In genomic region chr14:104976198-104977007, GRCh38 we compare ENCODE assay signal across 1 cellular context.
TF ChIP-seq lines count a peak whose summit lies in the region.

No MANE protein-coding gene starts in this region.

TF ChIP-seq in HepG2, 621 proteins besides CTCF, POLR2A, EP300 and RAD21 (continued from another document and continues in another):
- no peak for TF ChIP-seq ZNF773 (CRISPR knock-in tag; IDR thresholded peaks at IDR 0.05; ENCODE audit: borderline replicate concordance)
- TF ChIP-seq MAZ (IDR thresholded peaks at IDR 0.05; ENCODE audit: borderline replicate concordance, low read depth, low read length) = no peak
- TF ChIP-seq MAZ (CRISPR knock-in tag; IDR thresholded peaks at IDR 0.05; ENCODE audit: low read depth) = no peak
- TF ChIP-seq SRY (CRISPR knock-in tag; IDR thresholded peaks at IDR 0.05) = no peak; the same call in 1 of the 2 replicates
- no peak for TF ChIP-seq CCAR2 (optimal IDR thresholded peaks at IDR 0.05; ENCODE audit: low read depth, low read length)
- TF ChIP-seq ZNF441 (CRISPR knock-in tag; IDR thresholded peaks at IDR 0.05; ENCODE audit: borderline replicate concordance) = no peak
- TF ChIP-seq GABPB1 (CRISPR knock-in tag; IDR thresholded peaks at IDR 0.05) = peak; percentile 47; the same call in 1 of the 2 replicates
- no peak for TF ChIP-seq DNMT1 (CRISPR knock-in tag; IDR thresholded peaks at IDR 0.05)
- no peak for TF ChIP-seq ZFP90 (CRISPR knock-in tag; IDR thresholded peaks at IDR 0.05; ENCODE audit: borderline replicate concordance)
- no peak for TF ChIP-seq RFX5 (IDR thresholded peaks at IDR 0.05; ENCODE audit: low read depth, low read length)
- TF ChIP-seq SIN3B (IDR thresholded peaks at IDR 0.05; ENCODE audit: low read length) = no peak
- no peak for TF ChIP-seq NBN (conservative IDR thresholded peaks at IDR 0.05)
- no peak for TF ChIP-seq TRIM24 (CRISPR knock-in tag; IDR thresholded peaks at IDR 0.05)
- 0 out of 2 replicates have a peak, but pooled peaks have one; percentile 42 for TF ChIP-seq NFATC3 (CRISPR knock-in tag; IDR thresholded peaks at IDR 0.05)
- TF ChIP-seq ARNT2 (CRISPR knock-in tag; IDR thresholded peaks at IDR 0.05; ENCODE audit: low read depth) = no peak
- TF ChIP-seq GATAD1 (CRISPR knock-in tag; IDR thresholded peaks at IDR 0.05) = no peak
- TF ChIP-seq, protein P1, sequence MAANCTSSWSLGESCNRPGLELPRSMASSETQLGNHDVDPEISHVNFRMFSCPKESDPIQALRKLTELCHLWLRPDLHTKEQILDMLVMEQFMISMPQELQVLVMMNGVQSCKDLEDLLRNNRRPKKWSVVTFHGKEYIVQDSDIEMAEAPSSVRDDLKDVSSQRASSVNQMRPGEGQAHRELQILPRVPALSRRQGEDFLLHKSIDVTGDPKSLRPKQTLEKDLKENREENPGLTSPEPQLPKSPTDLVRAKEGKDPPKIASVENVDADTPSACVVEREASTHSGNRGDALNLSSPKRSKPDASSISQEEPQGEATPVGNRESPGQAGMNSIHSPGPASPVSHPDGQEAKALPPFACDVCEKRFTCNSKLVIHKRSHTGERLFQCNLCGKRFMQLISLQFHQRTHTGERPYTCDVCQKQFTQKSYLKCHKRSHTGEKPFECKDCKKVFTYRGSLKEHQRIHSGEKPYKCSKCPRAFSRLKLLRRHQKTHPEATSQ (CRISPR knock-in tag; IDR thresholded peaks at IDR 0.05; ENCODE audit: borderline replicate concordance) = no peak
- no peak for TF ChIP-seq ZNF20 (CRISPR knock-in tag; IDR thresholded peaks at IDR 0.05)
- 0 out of 2 replicates have a peak, but pooled peaks have one; percentile 15 for TF ChIP-seq IRF2 (CRISPR knock-in tag; IDR thresholded peaks at IDR 0.05)
- no peak for TF ChIP-seq SOX13 (IDR thresholded peaks at IDR 0.05)
- no peak for TF ChIP-seq SOX13 (CRISPR knock-in tag; conservative IDR thresholded peaks at IDR 0.05 in 1 of 2, IDR thresholded peaks at IDR 0.05 in 1 of 2)
- no peak for TF ChIP-seq ZBTB25 (CRISPR knock-in tag; IDR thresholded peaks at IDR 0.05)
- TF ChIP-seq ZNF24 (IDR thresholded peaks at IDR 0.05) = no peak
- TF ChIP-seq ZNF569 (CRISPR knock-in tag; IDR thresholded peaks at IDR 0.05; ENCODE audit: borderline replicate concordance) = no peak
- TF ChIP-seq HNRNPL (IDR thresholded peaks at IDR 0.05; ENCODE audit: low read depth, low read length) = 0 out of 2 replicates have a peak, but pooled peaks have one; percentile 41
- peak; percentile 93 for TF ChIP-seq ZSCAN25 (CRISPR knock-in tag; IDR thresholded peaks at IDR 0.05)
- no peak for TF ChIP-seq PAWR (CRISPR knock-in tag; IDR thresholded peaks at IDR 0.05; ENCODE audit: borderline replicate concordance)
- no peak for TF ChIP-seq ZNF7 (CRISPR knock-in tag; IDR thresholded peaks at IDR 0.05)
- TF ChIP-seq FOXC1 (CRISPR knock-in tag; IDR thresholded peaks at IDR 0.05; ENCODE audit: borderline replicate concordance) = 0 out of 2 replicates have a peak, but pooled peaks have one; percentile 37
- TF ChIP-seq TP53 (CRISPR knock-in tag; conservative IDR thresholded peaks at IDR 0.05) = no peak
- TF ChIP-seq, protein P2, sequence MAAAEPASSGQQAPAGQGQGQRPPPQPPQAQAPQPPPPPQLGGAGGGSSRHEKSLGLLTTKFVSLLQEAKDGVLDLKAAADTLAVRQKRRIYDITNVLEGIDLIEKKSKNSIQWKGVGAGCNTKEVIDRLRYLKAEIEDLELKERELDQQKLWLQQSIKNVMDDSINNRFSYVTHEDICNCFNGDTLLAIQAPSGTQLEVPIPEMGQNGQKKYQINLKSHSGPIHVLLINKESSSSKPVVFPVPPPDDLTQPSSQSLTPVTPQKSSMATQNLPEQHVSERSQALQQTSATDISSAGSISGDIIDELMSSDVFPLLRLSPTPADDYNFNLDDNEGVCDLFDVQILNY (CRISPR knock-in tag; conservative IDR thresholded peaks at IDR 0.05) = no peak
- TF ChIP-seq, protein P3, sequence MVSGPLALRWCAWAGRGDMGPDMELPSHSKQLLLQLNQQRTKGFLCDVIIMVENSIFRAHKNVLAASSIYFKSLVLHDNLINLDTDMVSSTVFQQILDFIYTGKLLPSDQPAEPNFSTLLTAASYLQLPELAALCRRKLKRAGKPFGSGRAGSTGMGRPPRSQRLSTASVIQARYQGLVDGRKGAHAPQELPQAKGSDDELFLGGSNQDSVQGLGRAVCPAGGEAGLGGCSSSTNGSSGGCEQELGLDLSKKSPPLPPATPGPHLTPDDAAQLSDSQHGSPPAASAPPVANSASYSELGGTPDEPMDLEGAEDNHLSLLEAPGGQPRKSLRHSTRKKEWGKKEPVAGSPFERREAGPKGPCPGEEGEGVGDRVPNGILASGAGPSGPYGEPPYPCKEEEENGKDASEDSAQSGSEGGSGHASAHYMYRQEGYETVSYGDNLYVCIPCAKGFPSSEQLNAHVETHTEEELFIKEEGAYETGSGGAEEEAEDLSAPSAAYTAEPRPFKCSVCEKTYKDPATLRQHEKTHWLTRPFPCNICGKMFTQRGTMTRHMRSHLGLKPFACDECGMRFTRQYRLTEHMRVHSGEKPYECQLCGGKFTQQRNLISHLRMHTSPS (CRISPR knock-in tag; IDR thresholded peaks at IDR 0.05; ENCODE audit: low read depth) = no peak
- no peak for TF ChIP-seq MEF2D (CRISPR knock-in tag; IDR thresholded peaks at IDR 0.05)
- TF ChIP-seq ZNF570 (CRISPR knock-in tag; IDR thresholded peaks at IDR 0.05; ENCODE audit: borderline replicate concordance) = no peak
- TF ChIP-seq ZNF83 (CRISPR knock-in tag; IDR thresholded peaks at IDR 0.05; ENCODE audit: borderline replicate concordance) = no peak
- no peak for TF ChIP-seq ZNF629 (CRISPR knock-in tag; conservative IDR thresholded peaks at IDR 0.05)
- no peak for TF ChIP-seq CERS6 (CRISPR knock-in tag; IDR thresholded peaks at IDR 0.05)
- TF ChIP-seq ZNF33B (CRISPR knock-in tag; IDR thresholded peaks at IDR 0.05) = peak; percentile 66; the same call in 1 of the 2 replicates
- TF ChIP-seq ZNF546 (CRISPR knock-in tag; conservative IDR thresholded peaks at IDR 0.05) = no peak
- TF ChIP-seq SCMH1 (CRISPR knock-in tag; IDR thresholded peaks at IDR 0.05; ENCODE audit: borderline replicate concordance) = no peak
- no peak for TF ChIP-seq TARDBP (CRISPR knock-in tag; IDR thresholded peaks at IDR 0.05)
- TF ChIP-seq TAF15 (IDR thresholded peaks at IDR 0.05; ENCODE audit: low read depth, low read length, poor library complexity, severe bottlenecking) = no peak
- TF ChIP-seq MAFF (IDR thresholded peaks at IDR 0.05; ENCODE audit: low read depth, low read length) = no peak
- no peak for TF ChIP-seq ZNF296 (CRISPR knock-in tag; conservative IDR thresholded peaks at IDR 0.05)
- TF ChIP-seq ZNF549 (CRISPR knock-in tag; IDR thresholded peaks at IDR 0.05) = no peak
- no peak for TF ChIP-seq ZNF382 (CRISPR knock-in tag; IDR thresholded peaks at IDR 0.05; ENCODE audit: borderline replicate concordance)
- no peak for TF ChIP-seq POLR2AphosphoS5 (IDR thresholded peaks at IDR 0.05; ENCODE audit: low read depth, low read length)
- no peak for TF ChIP-seq MATR3 (CRISPR knock-in tag; IDR thresholded peaks at IDR 0.05)
- TF ChIP-seq KMT2B (CRISPR knock-in tag; IDR thresholded peaks at IDR 0.05) = no peak
- TF ChIP-seq SETDB1 (CRISPR knock-in tag; IDR thresholded peaks at IDR 0.05; ENCODE audit: borderline replicate concordance) = no peak
- TF ChIP-seq, protein P4, sequence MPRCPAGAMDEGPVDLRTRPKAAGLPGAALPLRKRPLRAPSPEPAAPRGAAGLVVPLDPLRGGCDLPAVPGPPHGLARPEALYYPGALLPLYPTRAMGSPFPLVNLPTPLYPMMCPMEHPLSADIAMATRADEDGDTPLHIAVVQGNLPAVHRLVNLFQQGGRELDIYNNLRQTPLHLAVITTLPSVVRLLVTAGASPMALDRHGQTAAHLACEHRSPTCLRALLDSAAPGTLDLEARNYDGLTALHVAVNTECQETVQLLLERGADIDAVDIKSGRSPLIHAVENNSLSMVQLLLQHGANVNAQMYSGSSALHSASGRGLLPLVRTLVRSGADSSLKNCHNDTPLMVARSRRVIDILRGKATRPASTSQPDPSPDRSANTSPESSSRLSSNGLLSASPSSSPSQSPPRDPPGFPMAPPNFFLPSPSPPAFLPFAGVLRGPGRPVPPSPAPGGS (CRISPR knock-in tag; IDR thresholded peaks at IDR 0.05) = peak; percentile 76; the same call in 1 of the 2 replicates
- peak; percentile 41; the same call in 1 of the 2 replicates for TF ChIP-seq ZNF136 (CRISPR knock-in tag; IDR thresholded peaks at IDR 0.05; ENCODE audit: low read depth)
- TF ChIP-seq, protein P5, sequence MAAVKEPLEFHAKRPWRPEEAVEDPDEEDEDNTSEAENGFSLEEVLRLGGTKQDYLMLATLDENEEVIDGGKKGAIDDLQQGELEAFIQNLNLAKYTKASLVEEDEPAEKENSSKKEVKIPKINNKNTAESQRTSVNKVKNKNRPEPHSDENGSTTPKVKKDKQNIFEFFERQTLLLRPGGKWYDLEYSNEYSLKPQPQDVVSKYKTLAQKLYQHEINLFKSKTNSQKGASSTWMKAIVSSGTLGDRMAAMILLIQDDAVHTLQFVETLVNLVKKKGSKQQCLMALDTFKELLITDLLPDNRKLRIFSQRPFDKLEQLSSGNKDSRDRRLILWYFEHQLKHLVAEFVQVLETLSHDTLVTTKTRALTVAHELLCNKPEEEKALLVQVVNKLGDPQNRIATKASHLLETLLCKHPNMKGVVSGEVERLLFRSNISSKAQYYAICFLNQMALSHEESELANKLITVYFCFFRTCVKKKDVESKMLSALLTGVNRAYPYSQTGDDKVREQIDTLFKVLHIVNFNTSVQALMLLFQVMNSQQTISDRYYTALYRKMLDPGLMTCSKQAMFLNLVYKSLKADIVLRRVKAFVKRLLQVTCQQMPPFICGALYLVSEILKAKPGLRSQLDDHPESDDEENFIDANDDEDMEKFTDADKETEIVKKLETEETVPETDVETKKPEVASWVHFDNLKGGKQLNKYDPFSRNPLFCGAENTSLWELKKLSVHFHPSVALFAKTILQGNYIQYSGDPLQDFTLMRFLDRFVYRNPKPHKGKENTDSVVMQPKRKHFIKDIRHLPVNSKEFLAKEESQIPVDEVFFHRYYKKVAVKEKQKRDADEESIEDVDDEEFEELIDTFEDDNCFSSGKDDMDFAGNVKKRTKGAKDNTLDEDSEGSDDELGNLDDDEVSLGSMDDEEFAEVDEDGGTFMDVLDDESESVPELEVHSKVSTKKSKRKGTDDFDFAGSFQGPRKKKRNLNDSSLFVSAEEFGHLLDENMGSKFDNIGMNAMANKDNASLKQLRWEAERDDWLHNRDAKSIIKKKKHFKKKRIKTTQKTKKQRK (IDR thresholded peaks at IDR 0.05; ENCODE audit: low read length) = no peak
- TF ChIP-seq ZNF333 (CRISPR knock-in tag; IDR thresholded peaks at IDR 0.05; ENCODE audit: borderline replicate concordance) = no peak
- TF ChIP-seq ARHGAP35 (CRISPR knock-in tag; IDR thresholded peaks at IDR 0.05; ENCODE audit: borderline replicate concordance) = no peak
- TF ChIP-seq ZNF782 (CRISPR knock-in tag; IDR thresholded peaks at IDR 0.05; ENCODE audit: borderline replicate concordance) = peak; percentile 17; the same call in 1 of the 2 replicates
- TF ChIP-seq SYNCRIP (IDR thresholded peaks at IDR 0.05; ENCODE audit: insufficient read depth, low read depth, low read length) = no peak
- no peak for TF ChIP-seq SIN3A (IDR thresholded peaks at IDR 0.05; ENCODE audit: borderline replicate concordance, low read depth, low read length)
- TF ChIP-seq DR1 (CRISPR knock-in tag; IDR thresholded peaks at IDR 0.05) = no peak
- no peak for TF ChIP-seq PAX8 (CRISPR knock-in tag; IDR thresholded peaks at IDR 0.05; ENCODE audit: borderline replicate concordance)
- TF ChIP-seq HDAC1 (CRISPR knock-in tag; IDR thresholded peaks at IDR 0.05) = no peak
- TF ChIP-seq TIGD3 (CRISPR knock-in tag; IDR thresholded peaks at IDR 0.05; ENCODE audit: borderline replicate concordance) = no peak
